Comparison of ENCODE assay signal across 18 cellular contexts in genomic region chr13:113916330-113916815, GRCh38. TPM values are rescaled to one million over a fixed set of nuclear protein-coding genes. Genes with fewer than 3 reads are reported as not detected.
DNase-seq lines count a peak whose midpoint lies in the region; ATAC-seq, FAIRE-seq and TF ChIP-seq lines count a peak whose summit lies in the region.
"Had no signal": no experiment of that assay in that cellular context is flagged by ENCODE, and none has a peak within 500 bp of the region (broad histone marks: within the 10 kb centered on the region; RNA-seq: fewer than 3 reads in every experiment).

No MANE protein-coding gene starts in this region.

- CTCF ChIA-PET in A549 (lab: Yijun Ruan, JAX) = no interaction called here

- no peak overlapping the region for H4K5ac ChIP-seq in H9 (ENCODE audit: insufficient read length, low read depth, low read length)

- no peak for TF ChIP-seq RAD21 in A549 (conservative IDR thresholded peaks at IDR 0.05 in 1 of 2, IDR thresholded peaks at IDR 0.05 in 1 of 2)

- H3K4me2 ChIP-seq in A549 = no peak overlapping the region
- H3K4me2 ChIP-seq in H9 (ENCODE audit: insufficient read depth, insufficient read length, low read length) = no peak overlapping the region
- H3K4me2 ChIP-seq: BLaER1 had no signal

- TF ChIP-seq POLR2A in A549 (IDR thresholded peaks at IDR 0.05; ENCODE audit: low read length) (no peak), gastroesophageal sphincter (IDR thresholded peaks at IDR 0.05) (no peak), GM18505 (IDR thresholded peaks at IDR 0.05; ENCODE audit: borderline replicate concordance, extremely low read depth, insufficient read depth, insufficient read length) (no peak)

- ATAC-seq in A549 = peak in 1 of 2 experiments; percentile 37; a peak in 1 of 6 replicates
- peak; percentile 62 for ATAC-seq in gastroesophageal sphincter
- no peak for ATAC-seq in GM21515 (IDR thresholded peaks at IDR 0.05; ENCODE audit: unreplicated experiment)
- no peak for ATAC-seq in GM18520 (IDR thresholded peaks at IDR 0.05; ENCODE audit: unreplicated experiment)
- ATAC-seq in GM18505 (IDR thresholded peaks at IDR 0.05; ENCODE audit: unreplicated experiment) = no peak
- ATAC-seq: T-cell had no signal

- no peak overlapping the region for H2AFZ ChIP-seq in H9 (ENCODE audit: low read length)

- H3K56ac ChIP-seq in H9 (ENCODE audit: insufficient read length, low read depth, low read length) = no peak overlapping the region

- H2BK20ac ChIP-seq in H9 (ENCODE audit: low read depth, low read length, poor library complexity, severe bottlenecking) = no peak overlapping the region

- POLR2A ChIA-PET in A549 (lab: Yijun Ruan, JAX) = no interaction called here

- no peak overlapping the region for H3K9ac ChIP-seq in H9 (ENCODE audit: extremely low read depth, insufficient read length, low read length)
- H3K9ac ChIP-seq: BLaER1 had no signal

- H2AK5ac ChIP-seq in H9 (ENCODE audit: insufficient read length, low read length) = no peak overlapping the region

- H3K14ac ChIP-seq in H9 (ENCODE audit: insufficient read depth, low read length) = no peak overlapping the region

- H3K9me3 ChIP-seq in A549 (peaks cover 11% of the 10 kb centered on the region; the same call in 2 of the 3 replicates), H9 (ENCODE audit: control insufficient read depth, low read depth, low read length) (no peaks in the 10 kb centered on the region), gastroesophageal sphincter (no peaks in the 10 kb centered on the region)

- intact Hi-C loops in activated T-helper 2 cell treated with anti-CD3 and anti-CD28 coated beads, Interferon-gamma antibody, Interleukin-2, Interleukin-4, amounts not matched to agents 10 μg/mL and 5 μg/mL and 100 μg/mL, durations not matched to agents 14 hours and 24 hours and 36 hours (cut with micrococcal nuclease) = no loop called here

- no peak overlapping the region for H2BK12ac ChIP-seq in H9 (ENCODE audit: insufficient read length, low read depth, low read length)

- H2BK5ac ChIP-seq in H9 (ENCODE audit: insufficient read length, low read length) = no peak overlapping the region

- no peak overlapping the region; a peak in 1 of 7 replicates for H3K27ac Mint-ChIP-seq in H9
- no peak overlapping the region for H3K27ac Mint-ChIP-seq in activated T-helper 2 cell treated with anti-CD3 and anti-CD28 coated beads, Interferon-gamma antibody, Interleukin-2, Interleukin-4, amounts not matched to agents 10 μg/mL and 5 μg/mL and 100 μg/mL, durations not matched to agents 14 hours and 24 hours and 36 hours
- H3K27ac Mint-ChIP-seq: T-cell had no signal

- TF ChIP-seq CTCF in A549 (IDR thresholded peaks at IDR 0.05) = no peak
- TF ChIP-seq CTCF in H9 (conservative IDR thresholded peaks at IDR 0.05) = no peak
- no peak for TF ChIP-seq CTCF in gastroesophageal sphincter (IDR thresholded peaks at IDR 0.05)

- no peak for FAIRE-seq in A549 (lab: Jason Lieb, UNC)
- FAIRE-seq: endothelial cell of umbilical vein, H54 had no signal

- H3K9me3 Mint-ChIP-seq in H9 = peaks cover 3% of the 10 kb centered on the region in 2 experiments; a peak in 3 of 5 replicates
- peaks cover 3% of the 10 kb centered on the region for H3K9me3 Mint-ChIP-seq in activated T-helper 2 cell treated with anti-CD3 and anti-CD28 coated beads, Interferon-gamma antibody, Interleukin-2, Interleukin-4, amounts not matched to agents 10 μg/mL and 5 μg/mL and 100 μg/mL, durations not matched to agents 14 hours and 24 hours and 36 hours

- H3K4me1 ChIP-seq in A549 = no peaks in the 10 kb centered on the region
- no peaks in the 10 kb centered on the region for H3K4me1 ChIP-seq in H9 (ENCODE audit: insufficient read depth, low read length)
- peaks cover 0 to 25% (median 3%) of the 10 kb centered on the region in 3 donors for H3K4me1 ChIP-seq in gastroesophageal sphincter

- H4K20me1 ChIP-seq in H9 (ENCODE audit: control insufficient read depth, insufficient read depth, insufficient read length) = no peaks in the 10 kb centered on the region
- H4K20me1 ChIP-seq: BLaER1 had no signal

- no peak overlapping the region for H3K4me3 ChIP-seq in A549
- H3K4me3 ChIP-seq in gastroesophageal sphincter = no peak overlapping the region
- H3K4me3 ChIP-seq: BLaER1, cardiac muscle cell had no signal

- no peak overlapping the region for H4K8ac ChIP-seq in H9 (replicated peaks; ENCODE audit: insufficient read length, low read depth, low read length)

- H3K79me1 ChIP-seq in H9 (ENCODE audit: insufficient read depth, low read depth, low read length, poor library complexity, severe bottlenecking) = no peaks in the 10 kb centered on the region

- H3K18ac ChIP-seq in H9 (ENCODE audit: insufficient read length, low read depth, low read length) = no peak overlapping the region

- WGBS in A549 (ENCODE audit: missing lambda C conversion rate) = 31% methylated on average over 2 of the region's 2 CpGs
- no CpG with 5 or more reads among the region's 2 CpGs for WGBS in H9 (ENCODE audit: extremely low coverage, insufficient read length, low lambda C conversion rate)
- WGBS in gastroesophageal sphincter (ENCODE audit: low coverage in 1 of 2), 2 donors = 81 to 96% methylated on average over 2 of the region's 2 CpGs

- no peak overlapping the region for H2BK15ac ChIP-seq in H9 (ENCODE audit: low read depth, low read length)

- H3K27me3 ChIP-seq in H9 (ENCODE audit: insufficient read depth, low read length) (no peaks in the 10 kb centered on the region), gastroesophageal sphincter (no peaks in the 10 kb centered on the region)
- H3K27me3 ChIP-seq: BLaER1, cardiac muscle cell had no signal

- H3K79me2 ChIP-seq in H9 (ENCODE audit: insufficient read depth, low read length) = no peaks in the 10 kb centered on the region

- peak in 1 of 2 experiments; percentile 12 for DNase-seq in A549 (ENCODE audit: low read depth in 1 of 2, low spot score in 1 of 2)
- DNase-seq in H9 = peak; percentile 12
- DNase-seq in activated T-helper 2 cell treated with anti-CD3 and anti-CD28 coated beads, Interferon-gamma antibody, Interleukin-2, Interleukin-4, amounts not matched to agents 10 μg/mL and 5 μg/mL and 100 μg/mL, durations not matched to agents 14 hours and 24 hours and 36 hours (ENCODE audit: low spot score) = peak; percentile 2
- DNase-seq in D341Med (ENCODE audit: low spot score) = no peak
- DNase-seq: NCI-H1092 treated with DMSO at 0.1 percent for 48 hours; NCI-H2227 treated with DMSO at 0.1 percent for 48 hours; OCI-M1; stimulated activated CD4-positive, alpha-beta T cell treated with anti-CD3 and anti-CD28 coated beads, Interleukin-4, amount 100 ng/mL, for 24 hours; stimulated activated naive CD4-positive, alpha-beta T cell; T-cell had no signal

- no peak for TF ChIP-seq EP300 in A549 (IDR thresholded peaks at IDR 0.05)
- TF ChIP-seq EP300 in gastroesophageal sphincter (IDR thresholded peaks at IDR 0.05) = no peak

- no peaks in the 10 kb centered on the region for H3K23me2 ChIP-seq in H9 (ENCODE audit: insufficient read length, low read depth, low read length, poor library complexity, severe bottlenecking)

- H3K36me3 ChIP-seq in gastroesophageal sphincter = no peaks in the 10 kb centered on the region
- H3K36me3 ChIP-seq: BLaER1, cardiac muscle cell had no signal

- H3K4me1 Mint-ChIP-seq in H9 = 0 out of 4 replicates have a peak, but pooled peaks cover 0 to 3% of the 10 kb centered on the region in 2 experiments
- peaks cover 2% of the 10 kb centered on the region for H3K4me1 Mint-ChIP-seq in activated T-helper 2 cell treated with anti-CD3 and anti-CD28 coated beads, Interferon-gamma antibody, Interleukin-2, Interleukin-4, amounts not matched to agents 10 μg/mL and 5 μg/mL and 100 μg/mL, durations not matched to agents 14 hours and 24 hours and 36 hours (ENCODE audit: low read depth)
- H3K4me1 Mint-ChIP-seq: T-cell had no signal

- no peak overlapping the region for H3K4ac ChIP-seq in H9 (ENCODE audit: low read depth, low read length)

- H2BK120ac ChIP-seq in H9 (ENCODE audit: low read depth, low read length, poor library complexity, severe bottlenecking) = no peak overlapping the region

- H3T11ph ChIP-seq in H9 (ENCODE audit: low read length) = no peak overlapping the region

- H3K36me3 Mint-ChIP-seq in H9 (ENCODE audit: insufficient read depth in 1 of 3, low read depth in 3 of 3) = peaks cover 0 to 2% (median 0%) of the 10 kb centered on the region in 3 experiments; a peak in 3 of 7 replicates
- no peaks in the 10 kb centered on the region for H3K36me3 Mint-ChIP-seq in activated T-helper 2 cell treated with anti-CD3 and anti-CD28 coated beads, Interferon-gamma antibody, Interleukin-2, Interleukin-4, amounts not matched to agents 10 μg/mL and 5 μg/mL and 100 μg/mL, durations not matched to agents 14 hours and 24 hours and 36 hours (ENCODE audit: low read depth)

- no peak overlapping the region for H3K23ac ChIP-seq in H9 (ENCODE audit: insufficient read length, low read depth, low read length)

- H3K4me3 Mint-ChIP-seq in H9 = no peak overlapping the region
- H3K4me3 Mint-ChIP-seq in activated T-helper 2 cell treated with anti-CD3 and anti-CD28 coated beads, Interferon-gamma antibody, Interleukin-2, Interleukin-4, amounts not matched to agents 10 μg/mL and 5 μg/mL and 100 μg/mL, durations not matched to agents 14 hours and 24 hours and 36 hours (ENCODE audit: low read depth) = no peak overlapping the region
- H3K4me3 Mint-ChIP-seq: T-cell had no signal

- H4K91ac ChIP-seq in H9 (ENCODE audit: insufficient read length, low read depth, low read length) = no peak overlapping the region

- H3K27ac ChIP-seq in A549 (no peak overlapping the region), H9 (ENCODE audit: insufficient read length, low read depth, low read length) (no peak overlapping the region), gastroesophageal sphincter (no peak overlapping the region)
- H3K27ac ChIP-seq: BLaER1, cardiac muscle cell had no signal

- peaks cover 19% of the 10 kb centered on the region for H3K27me3 Mint-ChIP-seq in H9 (ENCODE audit: low read depth)
- peaks cover 23% of the 10 kb centered on the region for H3K27me3 Mint-ChIP-seq in activated T-helper 2 cell treated with anti-CD3 and anti-CD28 coated beads, Interferon-gamma antibody, Interleukin-2, Interleukin-4, amounts not matched to agents 10 μg/mL and 5 μg/mL and 100 μg/mL, durations not matched to agents 14 hours and 24 hours and 36 hours (ENCODE audit: low read depth)

RNA-seq across cellular contexts. Expression of gene GAS6, which starts 52.5 kb away (rescaled TPM):
- polyA plus RNA-seq in A549 (2011; rRNA removed) (3.5 and 4.3 TPM in 2 replicates), A549 (2017; fragmentation: RNase III; extraction: RNeasy Plus Mini Kit Qiagen cat#74134 plus additional on column Dnase treatment) (4.8 to 6.5 TPM (median 5.7 TPM) in 3 replicates)
- polyA plus RNA-seq in A549 (2012; cell fraction: cytosol; rRNA removed) = 8.8 and 12.2 TPM in 2 replicates
- 24.3 and 27.0 TPM in 2 replicates for polyA plus RNA-seq in A549 (2012; cell fraction: nucleus; rRNA removed)
- polyA minus RNA-seq in A549 (2011; rRNA and poly(A)+ RNA removed) = 1.7 and 2.0 TPM in 2 replicates
- total RNA-seq in H9 (2021) (19.5 and 20.5 TPM in 2 replicates), gastroesophageal sphincter (100 to 1,000 TPM; 132 to 392 (median 217) TPM)
- 0.14 and 0.32 TPM in 2 replicates for total RNA-seq in activated T-helper 2 cell treated with anti-CD3 and anti-CD28 coated beads, Interferon-gamma antibody, Interleukin-2, Interleukin-4, amounts not matched to agents 10 μg/mL and 5 μg/mL and 100 μg/mL, durations not matched to agents 14 hours and 24 hours and 36 hours

RNA-seq across cellular contexts. Expression of gene C13orf46, which starts 57.5 kb away (rescaled TPM):
- polyA plus RNA-seq in A549 (2011; rRNA removed) = 0.05 and 0.11 TPM in 2 replicates
- 0.19 and 0.27 TPM in 2 replicates for polyA plus RNA-seq in A549 (2012; cell fraction: cytosol; rRNA removed)
- 1.3 and 1.4 TPM in 2 replicates for polyA plus RNA-seq in A549 (2012; cell fraction: nucleus; rRNA removed)
- polyA plus RNA-seq in A549 (2017; fragmentation: RNase III; extraction: RNeasy Plus Mini Kit Qiagen cat#74134 plus additional on column Dnase treatment) = 0.13 to 0.47 TPM (median 0.15 TPM) in 3 replicates
- 0.10 and 0.50 TPM in 2 replicates for polyA minus RNA-seq in A549 (2011; rRNA and poly(A)+ RNA removed)
- 0.15 and 0.55 TPM in 2 replicates for total RNA-seq in H9 (2021)
- 0.16 and 0.27 TPM in 2 replicates for total RNA-seq in activated T-helper 2 cell treated with anti-CD3 and anti-CD28 coated beads, Interferon-gamma antibody, Interleukin-2, Interleukin-4, amounts not matched to agents 10 μg/mL and 5 μg/mL and 100 μg/mL, durations not matched to agents 14 hours and 24 hours and 36 hours
- 1 to 10 TPM in 2 of 4 donors, under 1 TPM in 1, not detected in 1; 0.31 to 6.6 (median 5.9) TPM for total RNA-seq in gastroesophageal sphincter
- total RNA-seq: cardiac muscle cell had no signal

Comparison
In these comparisons a context has a peak if more than half of its experiments do, and no peak if none do; other contexts are left out.
1. RNA of gene GAS6, which starts 52.5 kb away (total RNA-seq): 132 to 392 TPM in gastroesophageal sphincter and 19.5 to 20.5 TPM in H9; 0.14 to 0.32 TPM in activated T-helper 2 cell treated with anti-CD3 and anti-CD28 coated beads, Interferon-gamma antibody, Interleukin-2, Interleukin-4, amounts not matched to agents 10 μg/mL and 5 μg/mL and 100 μg/mL, durations not matched to agents 14 hours and 24 hours and 36 hours; every median in the first group is over 10 times any median in the second.